ENCODE assay signal across 29 cellular contexts in the genomic region with DNA sequence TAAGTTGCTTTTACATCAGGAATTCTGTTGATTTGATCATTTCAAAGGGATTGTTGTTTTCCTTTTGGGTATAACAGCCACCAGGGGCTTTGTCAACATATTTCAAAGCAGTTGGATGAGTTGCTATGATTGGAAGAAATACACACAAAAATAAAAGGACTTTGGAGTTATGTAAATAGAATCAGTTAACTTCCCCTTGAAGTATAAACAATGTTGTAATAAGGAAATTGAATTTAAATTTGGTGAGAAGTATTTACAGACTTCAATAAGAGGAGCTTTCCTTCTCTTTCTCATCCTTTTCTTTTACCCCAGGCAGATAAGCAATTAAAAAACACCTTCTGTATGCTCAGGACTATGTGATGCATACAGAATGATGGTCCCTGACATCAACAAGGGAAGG.
"Had no signal": no experiment of that assay in that cellular context is flagged by ENCODE, and none has a peak within 500 bp of the region (broad histone marks: within the 10 kb centered on the region; RNA-seq: fewer than 3 reads in every experiment).

No MANE protein-coding gene starts in this region.

- FAIRE-seq: urothelium cell line had no signal

- H3K4me1 Mint-ChIP-seq: stimulated activated effector memory CD8-positive, alpha-beta T cell treated with anti-CD3 and anti-CD28 coated beads, Interleukin-12 subunit alpha, Interleukin-12 subunit beta, amount 100 ng/mL, for 72 hours; stimulated activated memory B cell treated with anti-CD40 and anti-IgM and Interleukin-4, amounts not matched to agents 10 μg/mL and 1 μg/mL and 100 μg/mL, for 72 hours; stimulated activated naive B cell treated with anti-CD40 and anti-IgM and Interleukin-4, amounts not matched to agents 10 μg/mL and 1 μg/mL and 100 μg/mL, for 72 hours; stimulated activated naive CD8-positive, alpha-beta T cell treated with anti-CD3 and anti-CD28 coated beads, Interleukin-15, amount 100 ng/mL, for 72 hours had no signal

- H3K9me3 Mint-ChIP-seq: stimulated activated memory B cell treated with anti-CD40 and anti-IgM and Interleukin-4, amounts not matched to agents 10 μg/mL and 1 μg/mL and 100 μg/mL, for 72 hours; stimulated activated naive CD8-positive, alpha-beta T cell treated with anti-CD3 and anti-CD28 coated beads, Interleukin-15, Interleukin-2, amounts not matched to agents 100 ng/mL and 50 ng/mL, for 24 hours; type B pancreatic cell had no signal

- H3K27ac Mint-ChIP-seq: stimulated activated effector memory CD8-positive, alpha-beta T cell treated with anti-CD3 and anti-CD28 coated beads, Interleukin-12 subunit alpha, Interleukin-12 subunit beta, amount 100 ng/mL, for 72 hours; stimulated activated memory B cell treated with anti-CD40 and anti-IgM and Interleukin-4, amounts not matched to agents 10 μg/mL and 1 μg/mL and 100 μg/mL, for 72 hours; stimulated activated naive B cell treated with anti-CD40 and anti-IgM and Interleukin-4, amounts not matched to agents 10 μg/mL and 1 μg/mL and 100 μg/mL, for 72 hours; stimulated activated naive CD8-positive, alpha-beta T cell treated with anti-CD3 and anti-CD28 coated beads, Interleukin-15, amount 100 ng/mL, for 72 hours; stimulated activated naive CD8-positive, alpha-beta T cell treated with anti-CD3 and anti-CD28 coated beads, Interleukin-15, Interleukin-2, amounts not matched to agents 100 ng/mL and 50 ng/mL, for 24 hours; type B pancreatic cell had no signal

- H3K27me3 Mint-ChIP-seq: stimulated activated memory B cell treated with anti-CD40 and anti-IgM and Interleukin-4, amounts not matched to agents 10 μg/mL and 1 μg/mL and 100 μg/mL, for 72 hours; stimulated activated naive B cell treated with anti-CD40 and anti-IgM and Interleukin-4, amounts not matched to agents 10 μg/mL and 1 μg/mL and 100 μg/mL, for 72 hours; stimulated activated naive CD8-positive, alpha-beta T cell treated with anti-CD3 and anti-CD28 coated beads, Interleukin-15, amount 100 ng/mL, for 72 hours; stimulated activated naive CD8-positive, alpha-beta T cell treated with anti-CD3 and anti-CD28 coated beads, Interleukin-15, Interleukin-2, amounts not matched to agents 100 ng/mL and 50 ng/mL, for 24 hours had no signal

- H3K9me3 ChIP-seq: stomach, suprapubic skin, testis, thoracic aorta, thyroid gland, tibial artery, tibial nerve, transverse colon, upper lobe of left lung, upper lobe of right lung, uterus, vagina had no signal

- H3K4me3 Mint-ChIP-seq: stimulated activated effector memory CD8-positive, alpha-beta T cell treated with anti-CD3 and anti-CD28 coated beads, Interleukin-12 subunit alpha, Interleukin-12 subunit beta, amount 100 ng/mL, for 72 hours; stimulated activated memory B cell treated with anti-CD40 and anti-IgM and Interleukin-4, amounts not matched to agents 10 μg/mL and 1 μg/mL and 100 μg/mL, for 72 hours; stimulated activated naive B cell treated with anti-CD40 and anti-IgM and Interleukin-4, amounts not matched to agents 10 μg/mL and 1 μg/mL and 100 μg/mL, for 72 hours; stimulated activated naive CD8-positive, alpha-beta T cell treated with anti-CD3 and anti-CD28 coated beads, Interleukin-15, amount 100 ng/mL, for 72 hours; stimulated activated naive CD8-positive, alpha-beta T cell treated with anti-CD3 and anti-CD28 coated beads, Interleukin-15, Interleukin-2, amounts not matched to agents 100 ng/mL and 50 ng/mL, for 24 hours; type B pancreatic cell had no signal

- H3K36me3 Mint-ChIP-seq: stimulated activated effector memory CD8-positive, alpha-beta T cell treated with anti-CD3 and anti-CD28 coated beads, Interleukin-12 subunit alpha, Interleukin-12 subunit beta, amount 100 ng/mL, for 72 hours; stimulated activated memory B cell treated with anti-CD40 and anti-IgM and Interleukin-4, amounts not matched to agents 10 μg/mL and 1 μg/mL and 100 μg/mL, for 72 hours; stimulated activated naive B cell treated with anti-CD40 and anti-IgM and Interleukin-4, amounts not matched to agents 10 μg/mL and 1 μg/mL and 100 μg/mL, for 72 hours; type B pancreatic cell had no signal

- ATAC-seq: stimulated activated effector memory CD8-positive, alpha-beta T cell treated with anti-CD3 and anti-CD28 coated beads, Interleukin-12 subunit alpha, Interleukin-12 subunit beta, amount 100 ng/mL, for 72 hours; stimulated activated memory B cell treated with anti-CD40 and anti-IgM and Interleukin-4, amounts not matched to agents 10 μg/mL and 1 μg/mL and 100 μg/mL, for 72 hours; stimulated activated naive B cell treated with anti-CD40 and anti-IgM and Interleukin-4, amounts not matched to agents 10 μg/mL and 1 μg/mL and 100 μg/mL, for 72 hours; stimulated activated naive CD8-positive, alpha-beta T cell treated with anti-CD3 and anti-CD28 coated beads, Interleukin-15, amount 100 ng/mL, for 72 hours; stimulated activated naive CD8-positive, alpha-beta T cell treated with anti-CD3 and anti-CD28 coated beads, Interleukin-15, Interleukin-2, amounts not matched to agents 100 U/mL and 50 U/mL, for 24 hours; upper lobe of right lung had no signal

- H3K36me3 ChIP-seq: stomach, suprapubic skin, thoracic aorta, thyroid gland, tibial artery, tibial nerve, transverse colon, upper lobe of left lung, upper lobe of right lung, uterus, vagina had no signal

- H3K4me3 ChIP-seq: stomach, suprapubic skin, testis, thoracic aorta, thyroid gland, tibial artery, tibial nerve, transverse colon, upper lobe of left lung, upper lobe of right lung, uterus, vagina had no signal

- H3K4me1 ChIP-seq: stomach, suprapubic skin, testis, thyroid gland, tibial artery, tibial nerve, upper lobe of left lung, upper lobe of right lung, uterus, vagina had no signal

- DNase-seq: stimulated activated CD4-positive, alpha-beta T cell treated with anti-CD3 and anti-CD28 coated beads, Interleukin-2, amount 100 ng/mL, for 48 hours; stimulated activated CD4-positive, alpha-beta T cell treated with anti-CD3 and anti-CD28 coated beads, Interleukin-4, amount 100 ng/mL, for 1 hour; stimulated activated CD4-positive, alpha-beta T cell treated with anti-CD3 and anti-CD28 coated beads, Interleukin-4, amount 100 ng/mL, for 24 hours; stimulated activated CD4-positive, alpha-beta T cell treated with anti-CD3 and anti-CD28 coated beads, Interleukin-4, amount 100 ng/mL, for 4 hours; stimulated activated CD8-positive, alpha-beta memory T cell treated with anti-CD3 and anti-CD28 coated beads, Interleukin-4, amount 100 ng/mL, for 48 hours; stimulated activated naive B cell treated with anti-CD40 and anti-IgM and Interleukin-4, amounts not matched to agents 10 μg/mL and 1 μg/mL and 100 μg/mL, for 72 hours; stimulated activated naive CD4-positive, alpha-beta T cell; stimulated activated naive CD4-positive, alpha-beta T cell treated with Interleukin-2 at 50 U/mL for 16 hours; stimulated activated naive CD8-positive, alpha-beta T cell treated with anti-CD3 and anti-CD28 coated beads, Interleukin-15, amount 100 ng/mL, for 72 hours; stimulated activated naive CD8-positive, alpha-beta T cell treated with anti-CD3 and anti-CD28 coated beads, Interleukin-15, Interleukin-2, amounts not matched to agents 100 U/mL and 50 U/mL, for 24 hours; stomach; substantia nigra; testis; thyroid gland; tibial artery; transverse colon; trophoblast cell; upper lobe of left lung; upper lobe of right lung; uterus had no signal
